In the genomic region with DNA sequence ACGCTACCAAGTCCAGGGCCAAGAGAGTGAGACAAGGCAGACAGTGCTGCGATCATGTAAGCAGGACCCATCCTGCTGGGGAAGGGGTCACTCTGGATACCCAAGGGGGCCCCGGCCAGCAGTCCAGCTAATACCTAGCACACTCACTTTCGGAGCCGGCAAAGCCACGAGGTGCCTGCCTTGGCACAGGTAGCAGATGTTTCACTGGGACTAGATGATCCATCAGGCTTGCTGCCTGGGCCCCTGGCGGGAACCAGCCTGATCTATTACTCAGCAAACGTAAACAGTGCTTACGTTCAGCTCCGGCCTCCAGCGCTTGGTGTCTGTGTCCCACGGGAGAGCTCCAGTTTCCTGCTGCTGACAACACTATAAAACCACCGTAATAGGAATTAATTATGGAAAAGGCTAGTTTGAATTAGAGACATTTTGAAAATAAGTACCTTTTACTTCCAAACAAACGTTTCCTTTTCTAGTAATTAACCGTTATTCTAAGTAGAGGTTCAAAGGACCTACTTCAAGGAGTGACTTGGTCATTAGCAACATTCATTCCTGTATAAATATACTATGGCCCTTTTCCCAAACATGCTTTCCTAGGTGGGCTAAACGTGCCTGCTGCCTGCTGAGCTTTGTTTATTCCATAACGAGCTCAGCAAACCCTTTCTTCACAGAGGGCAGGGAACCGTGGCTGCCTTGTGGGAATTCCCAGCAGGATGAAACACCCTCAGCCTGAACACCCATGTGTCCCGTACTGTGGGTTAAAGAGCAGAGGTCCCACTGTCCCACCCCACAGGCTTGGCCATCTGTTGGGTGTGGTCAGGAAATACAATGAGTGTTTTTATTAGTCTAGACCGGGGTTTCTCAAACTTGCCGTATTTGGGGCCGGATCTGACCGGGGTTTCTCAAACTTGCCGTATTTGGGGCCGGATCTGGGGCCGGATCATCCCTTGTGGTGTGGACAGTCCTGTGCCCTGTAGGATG, we compare ENCODE assay signal across 8 cellular contexts. TPM values are rescaled to one million over a fixed set of nuclear protein-coding genes. Genes with fewer than 3 reads are reported as not detected.
A peak's percentile ranks its signal among the peaks of the same experiment; 100 is the strongest.
DNase-seq lines count a peak whose midpoint lies in the region; ATAC-seq and TF ChIP-seq lines count a peak whose summit lies in the region.
"Had no signal": no experiment of that assay in that cellular context is flagged by ENCODE, and none has a peak within 500 bp of the region (broad histone marks: within the 10 kb centered on the region; RNA-seq: fewer than 3 reads in every experiment).

No MANE protein-coding gene starts in this region.

- no TSS peak for BruUV-seq in PC-9 (replicated peaks; lab: Mats Ljungman, UMichigan)

- peak overlapping the region; percentile 56 for H3K27ac ChIP-seq in HUES48 (ENCODE audit: low read depth, low read length)
- H3K27ac ChIP-seq in stomach smooth muscle (ENCODE audit: low read length), result peak overlapping the region; percentile 31
- H3K27ac ChIP-seq in PC-9, result no peak overlapping the region

- H3F3A ChIP-seq in PC-9 (ENCODE audit: insufficient read depth, low read depth), result no peaks in the 10 kb centered on the region

- no peaks in the 10 kb centered on the region for H3K36me3 ChIP-seq in HUES48 (ENCODE audit: control insufficient read depth, insufficient read depth, low read length)
- H3K36me3 ChIP-seq in stomach smooth muscle (ENCODE audit: control insufficient read depth in 2 of 2, insufficient read depth in 2 of 2, low read length in 2 of 2), result no peaks in the 10 kb centered on the region
- H3K36me3 ChIP-seq in PC-9 (ENCODE audit: low read depth), result no peaks in the 10 kb centered on the region

- no peak overlapping the region for H3K4me2 ChIP-seq in PC-9

- H3K4me3 ChIP-seq in HUES48 (ENCODE audit: low read depth, low read length) (no peak overlapping the region), fibroblast of villous mesenchyme (ENCODE audit: low read depth, low read length) (no peak overlapping the region), stomach smooth muscle (ENCODE audit: low read length in 2 of 2) (no peak overlapping the region), PC-9 (no peak overlapping the region)

- no peaks in the 10 kb centered on the region for H3K9me3 ChIP-seq in HUES48 (ENCODE audit: control insufficient read depth, insufficient read depth, low read length)
- no peaks in the 10 kb centered on the region for H3K9me3 ChIP-seq in stomach smooth muscle (ENCODE audit: control insufficient read depth in 2 of 2, low read length in 2 of 2)
- H3K9me3 ChIP-seq in PC-9 (ENCODE audit: insufficient read depth, low read depth), result no peaks in the 10 kb centered on the region

- peak; percentile 88 for DNase-seq in fibroblast of villous mesenchyme (ENCODE audit: low read depth)
- no peak for DNase-seq in left lobe of liver (ENCODE audit: low spot score)
- no peak for DNase-seq in UCSD-AML1 (lab: John Stamatoyannopoulos, UW; ENCODE audit: unreplicated experiment)
- DNase-seq in PC-9, result no peak
- DNase-seq: activated CD4-positive, alpha-beta T cell treated with anti-CD3 and anti-CD28 coated beads, Interleukin-2, amount 50 U/mL, for 1 hour had no signal

- POLR2A ChIA-PET in PC-9 (lab: Charles Lee; ENCODE audit: unreplicated experiment), result no interaction called here

- CTCF ChIA-PET in PC-9 (lab: Charles Lee), result no interaction called here

- intact Hi-C loops in PC-9 (cut with micrococcal nuclease; ENCODE audit: unreplicated experiment), result no loop called here

- no peak for ATAC-seq in left lobe of liver

- no peak overlapping the region for H2AFZ ChIP-seq in PC-9

- TF ChIP-seq CTCF in fibroblast of villous mesenchyme (IDR thresholded peaks at IDR 0.05; ENCODE audit: insufficient read depth, low read depth, low read length) (no peak), PC-9 (conservative IDR thresholded peaks at IDR 0.05) (no peak)

- H3K9me2 ChIP-seq in PC-9 (ENCODE audit: insufficient read depth), result no peaks in the 10 kb centered on the region

- no peaks in the 10 kb centered on the region for H4K20me1 ChIP-seq in PC-9 (ENCODE audit: insufficient read depth)

- H3K79me2 ChIP-seq in PC-9 (ENCODE audit: low read depth), result no peaks in the 10 kb centered on the region

- H3K9ac ChIP-seq in HUES48 (ENCODE audit: low read depth, low read length), result no peak overlapping the region
- peak overlapping the region in 1 of 2 donors; percentile 40 for H3K9ac ChIP-seq in stomach smooth muscle (ENCODE audit: low read length in 2 of 2)

- H3K4me1 ChIP-seq in HUES48 (ENCODE audit: control insufficient read depth, insufficient read depth, low read length) (peaks cover 10% of the 10 kb centered on the region; the same call in 1 of the 2 replicates), stomach smooth muscle (ENCODE audit: control insufficient read depth, insufficient read depth, low read length) (peaks cover 14% of the 10 kb centered on the region), PC-9 (replicated peaks; ENCODE audit: insufficient read depth) (peaks cover 11% of the 10 kb centered on the region)

- H3K27me3 ChIP-seq in HUES48 (ENCODE audit: control insufficient read depth, insufficient read depth, low read length), result no peaks in the 10 kb centered on the region
- no peaks in the 10 kb centered on the region for H3K27me3 ChIP-seq in stomach smooth muscle (ENCODE audit: control insufficient read depth in 1 of 2, insufficient read depth in 2 of 2, low read length in 2 of 2)
- no peaks in the 10 kb centered on the region for H3K27me3 ChIP-seq in PC-9 (ENCODE audit: insufficient read depth, low read depth)

TF ChIP-seq in PFSK-1, 5 proteins besides CTCF, POLR2A, EP300 and RAD21:
- peak; percentile 84 for TF ChIP-seq FOXP2 (optimal IDR thresholded peaks at IDR 0.05; ENCODE audit: borderline replicate concordance, extremely low read depth, extremely low read length, insufficient read depth)
- TF ChIP-seq POLR2AphosphoS5 (IDR thresholded peaks at IDR 0.05; ENCODE audit: low read depth, low read length), result no peak
- no peak for TF ChIP-seq REST (IDR thresholded peaks at IDR 0.05; ENCODE audit: insufficient read depth in 1 of 2, low read depth in 2 of 2, low read length in 2 of 2)
- TF ChIP-seq SIN3A (IDR thresholded peaks at IDR 0.05; ENCODE audit: borderline replicate concordance, insufficient read depth, low read length), result 0 out of 2 replicates have a peak, but pooled peaks have one; percentile 43
- TF ChIP-seq TAF1 (IDR thresholded peaks at IDR 0.05; ENCODE audit: borderline replicate concordance, insufficient read depth, low read length), result peak; percentile 38; the same call in 1 of the 2 replicates
TF ChIP-seq in PFSK-1: peak in this region for 3.

RNA-seq across cellular contexts. Expression of gene SLC22A23, which starts 18.4 kb away (rescaled TPM):
- 17.3 TPM for polyA plus RNA-seq in PFSK-1 (2012; ENCODE audit: insufficient read length, low read depth)
- total RNA-seq in fibroblast of villous mesenchyme (2.2 and 2.6 TPM in 2 replicates), left lobe of liver (16.9 TPM), PC-9 (2021) (13.5 and 16.3 TPM in 2 replicates)
